1 cellular context compared by ENCODE assay signal in the genomic region with DNA sequence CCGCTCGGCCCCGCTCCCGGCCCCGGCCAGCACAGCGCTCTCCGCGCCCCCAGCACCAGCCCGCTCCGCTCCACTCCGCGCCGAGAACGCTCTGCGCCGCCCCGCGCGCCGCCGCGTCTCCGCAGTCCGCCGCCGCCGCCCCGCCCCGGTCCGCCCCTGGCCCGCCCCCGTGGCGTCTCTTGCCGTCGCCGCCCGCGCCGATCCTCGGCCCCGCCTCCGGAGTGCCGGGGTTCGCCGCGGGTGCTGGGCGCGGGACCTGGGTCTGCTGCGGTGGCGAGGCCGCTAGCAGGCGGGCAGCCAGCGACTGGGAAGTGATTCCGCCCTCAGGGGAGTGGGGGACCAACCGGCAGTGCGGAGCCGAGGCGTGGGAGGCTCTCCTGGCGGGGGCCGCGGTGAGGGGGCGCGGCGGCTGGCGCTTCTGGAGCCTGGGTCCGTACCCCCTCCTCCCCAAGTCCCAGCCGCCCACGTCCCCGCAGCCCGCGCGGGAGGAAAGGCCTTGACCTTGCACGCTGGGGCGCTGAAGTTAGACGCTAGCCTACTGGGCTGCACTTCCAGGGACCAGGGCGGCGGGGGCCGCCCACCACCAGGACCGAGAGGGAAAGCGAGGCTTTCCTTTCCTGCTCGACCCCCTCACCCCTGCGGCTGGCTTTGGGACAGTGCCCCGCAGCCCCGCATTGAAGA.
TF ChIP-seq lines count a peak whose summit lies in the region.

A gene with protein sequence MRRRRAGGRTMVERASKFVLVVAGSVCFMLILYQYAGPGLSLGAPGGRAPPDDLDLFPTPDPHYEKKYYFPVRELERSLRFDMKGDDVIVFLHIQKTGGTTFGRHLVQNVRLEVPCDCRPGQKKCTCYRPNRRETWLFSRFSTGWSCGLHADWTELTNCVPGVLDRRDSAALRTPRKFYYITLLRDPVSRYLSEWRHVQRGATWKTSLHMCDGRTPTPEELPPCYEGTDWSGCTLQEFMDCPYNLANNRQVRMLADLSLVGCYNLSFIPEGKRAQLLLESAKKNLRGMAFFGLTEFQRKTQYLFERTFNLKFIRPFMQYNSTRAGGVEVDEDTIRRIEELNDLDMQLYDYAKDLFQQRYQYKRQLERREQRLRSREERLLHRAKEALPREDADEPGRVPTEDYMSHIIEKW (minus strand): TSS at position 93 of the 681 bp plus-strand sequence. CDS start 305 bp downstream, outside the sequence.

TF ChIP-seq in K562, 482 proteins besides CTCF, POLR2A, EP300 and RAD21 (continued from another document):
- TF ChIP-seq MAZ (CRISPR knock-in tag; conservative IDR thresholded peaks at IDR 0.05 in 1 of 2, IDR thresholded peaks at IDR 0.05 in 1 of 2) (peak in 1 of 2 experiments; percentile 77; a peak in 2 of 4 replicates), FIP1L1 (IDR thresholded peaks at IDR 0.05; ENCODE audit: low read depth, low read length, poor library complexity, severe bottlenecking) (no peak), MTA3 (IDR thresholded peaks at IDR 0.05; ENCODE audit: borderline replicate concordance) (0 out of 2 replicates have a peak, but pooled peaks have one; percentile 24), ETS2 (tag; IDR thresholded peaks at IDR 0.05; ENCODE audit: borderline replicate concordance, poor library complexity, severe bottlenecking) (no peak), ZNF41 (CRISPR knock-in tag; conservative IDR thresholded peaks at IDR 0.05) (no peak), CBX8 (IDR thresholded peaks at IDR 0.05; ENCODE audit: borderline replicate concordance, extremely low read depth, low read depth, low read length, poor library complexity, severe bottlenecking) (no peak), EGR1 (conservative IDR thresholded peaks at IDR 0.05) (peak; percentile 91), ZBTB7A (IDR thresholded peaks at IDR 0.05; ENCODE audit: borderline replicate concordance, control insufficient read depth, low read depth, low read length) (peak; percentile 48; the same call in 1 of the 2 replicates), CXXC5 (CRISPR knock-in tag; IDR thresholded peaks at IDR 0.05) (peak; percentile 84), RBFOX2 (IDR thresholded peaks at IDR 0.05; ENCODE audit: low read depth, low read length) (peak; percentile 44; the same call in 1 of the 2 replicates), C11orf30 (IDR thresholded peaks at IDR 0.05; ENCODE audit: low read depth) (no peak)
- TF ChIP-seq, protein P1, sequence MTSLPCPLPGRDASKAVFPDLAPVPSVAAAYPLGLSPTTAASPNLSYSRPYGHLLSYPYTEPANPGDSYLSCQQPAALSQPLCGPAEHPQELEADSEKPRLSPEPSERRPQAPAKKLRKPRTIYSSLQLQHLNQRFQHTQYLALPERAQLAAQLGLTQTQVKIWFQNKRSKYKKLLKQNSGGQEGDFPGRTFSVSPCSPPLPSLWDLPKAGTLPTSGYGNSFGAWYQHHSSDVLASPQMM (CRISPR knock-in tag; IDR thresholded peaks at IDR 0.05), result no peak
- TF ChIP-seq, protein P2, sequence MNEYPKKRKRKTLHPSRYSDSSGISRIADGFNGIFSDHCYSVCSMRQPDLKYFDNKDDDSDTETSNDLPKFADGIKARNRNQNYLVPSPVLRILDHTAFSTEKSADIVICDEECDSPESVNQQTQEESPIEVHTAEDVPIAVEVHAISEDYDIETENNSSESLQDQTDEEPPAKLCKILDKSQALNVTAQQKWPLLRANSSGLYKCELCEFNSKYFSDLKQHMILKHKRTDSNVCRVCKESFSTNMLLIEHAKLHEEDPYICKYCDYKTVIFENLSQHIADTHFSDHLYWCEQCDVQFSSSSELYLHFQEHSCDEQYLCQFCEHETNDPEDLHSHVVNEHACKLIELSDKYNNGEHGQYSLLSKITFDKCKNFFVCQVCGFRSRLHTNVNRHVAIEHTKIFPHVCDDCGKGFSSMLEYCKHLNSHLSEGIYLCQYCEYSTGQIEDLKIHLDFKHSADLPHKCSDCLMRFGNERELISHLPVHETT (CRISPR knock-in tag; conservative IDR thresholded peaks at IDR 0.05 in 1 of 2, IDR thresholded peaks at IDR 0.05 in 1 of 2), result no peak
- TF ChIP-seq, protein P3, sequence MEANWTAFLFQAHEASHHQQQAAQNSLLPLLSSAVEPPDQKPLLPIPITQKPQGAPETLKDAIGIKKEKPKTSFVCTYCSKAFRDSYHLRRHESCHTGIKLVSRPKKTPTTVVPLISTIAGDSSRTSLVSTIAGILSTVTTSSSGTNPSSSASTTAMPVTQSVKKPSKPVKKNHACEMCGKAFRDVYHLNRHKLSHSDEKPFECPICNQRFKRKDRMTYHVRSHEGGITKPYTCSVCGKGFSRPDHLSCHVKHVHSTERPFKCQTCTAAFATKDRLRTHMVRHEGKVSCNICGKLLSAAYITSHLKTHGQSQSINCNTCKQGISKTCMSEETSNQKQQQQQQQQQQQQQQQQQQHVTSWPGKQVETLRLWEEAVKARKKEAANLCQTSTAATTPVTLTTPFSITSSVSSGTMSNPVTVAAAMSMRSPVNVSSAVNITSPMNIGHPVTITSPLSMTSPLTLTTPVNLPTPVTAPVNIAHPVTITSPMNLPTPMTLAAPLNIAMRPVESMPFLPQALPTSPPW (CRISPR knock-in tag; IDR thresholded peaks at IDR 0.05), result peak; percentile 58
- TF ChIP-seq, protein P4, sequence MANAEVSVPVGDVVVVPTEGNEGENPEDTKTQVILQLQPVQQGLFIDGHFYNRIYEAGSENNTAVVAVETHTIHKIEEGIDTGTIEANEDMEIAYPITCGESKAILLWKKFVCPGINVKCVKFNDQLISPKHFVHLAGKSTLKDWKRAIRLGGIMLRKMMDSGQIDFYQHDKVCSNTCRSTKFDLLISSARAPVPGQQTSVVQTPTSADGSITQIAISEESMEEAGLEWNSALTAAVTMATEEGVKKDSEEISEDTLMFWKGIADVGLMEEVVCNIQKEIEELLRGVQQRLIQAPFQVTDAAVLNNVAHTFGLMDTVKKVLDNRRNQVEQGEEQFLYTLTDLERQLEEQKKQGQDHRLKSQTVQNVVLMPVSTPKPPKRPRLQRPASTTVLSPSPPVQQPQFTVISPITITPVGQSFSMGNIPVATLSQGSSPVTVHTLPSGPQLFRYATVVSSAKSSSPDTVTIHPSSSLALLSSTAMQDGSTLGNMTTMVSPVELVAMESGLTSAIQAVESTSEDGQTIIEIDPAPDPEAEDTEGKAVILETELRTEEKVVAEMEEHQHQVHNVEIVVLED (CRISPR knock-in tag; IDR thresholded peaks at IDR 0.05), result peak; percentile 53; the same call in 1 of the 2 replicates
- TF ChIP-seq, protein P5, sequence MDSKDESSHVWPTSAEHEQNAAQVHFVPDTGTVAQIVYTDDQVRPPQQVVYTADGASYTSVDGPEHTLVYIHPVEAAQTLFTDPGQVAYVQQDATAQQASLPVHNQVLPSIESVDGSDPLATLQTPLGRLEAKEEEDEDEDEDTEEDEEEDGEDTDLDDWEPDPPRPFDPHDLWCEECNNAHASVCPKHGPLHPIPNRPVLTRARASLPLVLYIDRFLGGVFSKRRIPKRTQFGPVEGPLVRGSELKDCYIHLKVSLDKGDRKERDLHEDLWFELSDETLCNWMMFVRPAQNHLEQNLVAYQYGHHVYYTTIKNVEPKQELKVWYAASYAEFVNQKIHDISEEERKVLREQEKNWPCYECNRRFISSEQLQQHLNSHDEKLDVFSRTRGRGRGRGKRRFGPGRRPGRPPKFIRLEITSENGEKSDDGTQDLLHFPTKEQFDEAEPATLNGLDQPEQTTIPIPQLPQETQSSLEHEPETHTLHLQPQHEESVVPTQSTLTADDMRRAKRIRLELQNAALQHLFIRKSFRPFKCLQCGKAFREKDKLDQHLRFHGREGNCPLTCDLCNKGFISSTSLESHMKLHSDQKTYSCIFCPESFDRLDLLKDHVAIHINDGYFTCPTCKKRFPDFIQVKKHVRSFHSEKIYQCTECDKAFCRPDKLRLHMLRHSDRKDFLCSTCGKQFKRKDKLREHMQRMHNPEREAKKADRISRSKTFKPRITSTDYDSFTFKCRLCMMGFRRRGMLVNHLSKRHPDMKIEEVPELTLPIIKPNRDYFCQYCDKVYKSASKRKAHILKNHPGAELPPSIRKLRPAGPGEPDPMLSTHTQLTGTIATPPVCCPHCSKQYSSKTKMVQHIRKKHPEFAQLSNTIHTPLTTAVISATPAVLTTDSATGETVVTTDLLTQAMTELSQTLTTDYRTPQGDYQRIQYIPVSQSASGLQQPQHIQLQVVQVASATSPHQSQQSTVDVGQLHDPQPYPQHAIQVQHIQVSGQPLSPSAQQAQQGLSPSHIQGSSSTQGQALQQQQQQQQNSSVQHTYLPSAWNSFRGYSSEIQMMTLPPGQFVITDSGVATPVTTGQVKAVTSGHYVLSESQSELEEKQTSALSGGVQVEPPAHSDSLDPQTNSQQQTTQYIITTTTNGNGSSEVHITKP (IDR thresholded peaks at IDR 0.05; ENCODE audit: partially characterized antibody), result no peak
- TF ChIP-seq, protein P6, sequence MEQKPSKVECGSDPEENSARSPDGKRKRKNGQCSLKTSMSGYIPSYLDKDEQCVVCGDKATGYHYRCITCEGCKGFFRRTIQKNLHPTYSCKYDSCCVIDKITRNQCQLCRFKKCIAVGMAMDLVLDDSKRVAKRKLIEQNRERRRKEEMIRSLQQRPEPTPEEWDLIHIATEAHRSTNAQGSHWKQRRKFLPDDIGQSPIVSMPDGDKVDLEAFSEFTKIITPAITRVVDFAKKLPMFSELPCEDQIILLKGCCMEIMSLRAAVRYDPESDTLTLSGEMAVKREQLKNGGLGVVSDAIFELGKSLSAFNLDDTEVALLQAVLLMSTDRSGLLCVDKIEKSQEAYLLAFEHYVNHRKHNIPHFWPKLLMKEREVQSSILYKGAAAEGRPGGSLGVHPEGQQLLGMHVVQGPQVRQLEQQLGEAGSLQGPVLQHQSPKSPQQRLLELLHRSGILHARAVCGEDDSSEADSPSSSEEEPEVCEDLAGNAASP (IDR thresholded peaks at IDR 0.05), result no peak
- TF ChIP-seq, protein P7, sequence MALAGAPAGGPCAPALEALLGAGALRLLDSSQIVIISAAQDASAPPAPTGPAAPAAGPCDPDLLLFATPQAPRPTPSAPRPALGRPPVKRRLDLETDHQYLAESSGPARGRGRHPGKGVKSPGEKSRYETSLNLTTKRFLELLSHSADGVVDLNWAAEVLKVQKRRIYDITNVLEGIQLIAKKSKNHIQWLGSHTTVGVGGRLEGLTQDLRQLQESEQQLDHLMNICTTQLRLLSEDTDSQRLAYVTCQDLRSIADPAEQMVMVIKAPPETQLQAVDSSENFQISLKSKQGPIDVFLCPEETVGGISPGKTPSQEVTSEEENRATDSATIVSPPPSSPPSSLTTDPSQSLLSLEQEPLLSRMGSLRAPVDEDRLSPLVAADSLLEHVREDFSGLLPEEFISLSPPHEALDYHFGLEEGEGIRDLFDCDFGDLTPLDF (CRISPR knock-in tag; IDR thresholded peaks at IDR 0.05), result no peak
- TF ChIP-seq, protein P8, sequence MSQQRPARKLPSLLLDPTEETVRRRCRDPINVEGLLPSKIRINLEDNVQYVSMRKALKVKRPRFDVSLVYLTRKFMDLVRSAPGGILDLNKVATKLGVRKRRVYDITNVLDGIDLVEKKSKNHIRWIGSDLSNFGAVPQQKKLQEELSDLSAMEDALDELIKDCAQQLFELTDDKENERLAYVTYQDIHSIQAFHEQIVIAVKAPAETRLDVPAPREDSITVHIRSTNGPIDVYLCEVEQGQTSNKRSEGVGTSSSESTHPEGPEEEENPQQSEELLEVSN (IDR thresholded peaks at IDR 0.05; ENCODE audit: borderline replicate concordance in 1 of 2, extremely low read depth in 1 of 2, insufficient read depth in 1 of 2, insufficient read length in 1 of 2, low read depth in 1 of 2, low read length in 1 of 2, poor library complexity in 1 of 2, severe bottlenecking in 1 of 2), result peak; percentile 23 to 57
